24 cellular contexts compared by ENCODE assay signal in genomic region chr17:35618628-35619027, GRCh38. TPM values are rescaled to one million over a fixed set of nuclear protein-coding genes. Genes with fewer than 3 reads are reported as not detected.
DNase-seq lines count a peak whose midpoint lies in the region; ATAC-seq, FAIRE-seq and TF ChIP-seq lines count a peak whose summit lies in the region.
"Had no signal": no experiment of that assay in that cellular context is flagged by ENCODE, and none has a peak within 500 bp of the region (broad histone marks: within the 10 kb centered on the region; RNA-seq: fewer than 3 reads in every experiment).

No MANE protein-coding gene starts in this region.

- no peaks in the 10 kb centered on the region for H3K36me3 Mint-ChIP-seq in T-helper 17 cell (ENCODE audit: low read depth)

- no peaks in the 10 kb centered on the region for H3K27me3 ChIP-seq in gastrocnemius medialis

- TF ChIP-seq POLR2A in GM12891 (IDR thresholded peaks at IDR 0.05; ENCODE audit: low read depth, low read length) = no peak
- TF ChIP-seq POLR2A in gastrocnemius medialis (IDR thresholded peaks at IDR 0.05) = no peak

- intact Hi-C loops in gastrocnemius medialis (cut with DNase I; ENCODE audit: low total_unique reads) = loop anchor here (5.0 kb wide), 1 partner anchor 34 kb away; no protein-coding TSS in a partner anchor

- DNase-seq in GM12891 (ENCODE audit: insufficient read length, low spot score) (no peak), T-helper 17 cell (no peak), gastrocnemius medialis (no peak), COR-L47 (lab: John Stamatoyannopoulos, UW) (no peak), NCI-H510A (lab: John Stamatoyannopoulos, UW) (no peak), islet precursor cell (no peak)
- DNase-seq: C1 segment of cervical spinal cord; CD8-positive, alpha-beta T cell; DMS 273 treated with DMSO at 0.1 percent for 48 hours; GF-D8; Karpas-422; NCI-H1105 treated with DMSO at 0.1 percent for 48 hours; NCI-H146; NCI-H1930; NCI-H2107; NCI-H524 treated with DMSO at 0.1 percent for 48 hours; NCI-H82; NK-92 treated with Interleukin-12 subunit alpha and Interleukin-12 subunit beta, amount 100 ng/mL, for 24 hours; PC-3; SK-N-SH had no signal

- peaks cover 3% of the 10 kb centered on the region for H3K4me1 Mint-ChIP-seq in T-helper 17 cell

- no peak overlapping the region for H3K4me3 Mint-ChIP-seq in T-helper 17 cell
- H3K4me3 Mint-ChIP-seq: CD8-positive, alpha-beta T cell had no signal

- no peak for TF ChIP-seq CTCF in gastrocnemius medialis (IDR thresholded peaks at IDR 0.05 in 4 of 5, conservative IDR thresholded peaks at IDR 0.05 in 1 of 5)

- peak; percentile 55 for FAIRE-seq in GM12891 (lab: Jason Lieb, UNC)
- FAIRE-seq in islet of Langerhans (lab: Jason Lieb, UNC) = peak; percentile 13
- FAIRE-seq: A204.1 had no signal

- no peak overlapping the region for H3K4me3 ChIP-seq in gastrocnemius medialis

- in situ Hi-C loops in gastrocnemius medialis (cut with MboI; ENCODE audit: low sequenced_read_pairs in 4 of 4) = no loop called here

- H3K4me1 ChIP-seq in gastrocnemius medialis = peaks cover 57 to 72% of the 10 kb centered on the region in 2 donors

- H3K27ac ChIP-seq in gastrocnemius medialis = peak overlapping the region; percentile 71 to 83 (median 76)
- H3K27ac ChIP-seq: HL-60 had no signal

- H3K27me3 Mint-ChIP-seq in T-helper 17 cell = no peaks in the 10 kb centered on the region

- H3K9me3 ChIP-seq in T-helper 17 cell (ENCODE audit: control insufficient read depth, low read length, poor library complexity, severe bottlenecking) (no peaks in the 10 kb centered on the region), gastrocnemius medialis (no peaks in the 10 kb centered on the region)
- H3K9me3 ChIP-seq: SK-N-SH had no signal

- no peaks in the 10 kb centered on the region for H3K36me3 ChIP-seq in gastrocnemius medialis

- H3K27ac Mint-ChIP-seq in T-helper 17 cell = peak overlapping the region; percentile 32

- ATAC-seq in T-helper 17 cell = no peak
- ATAC-seq in gastrocnemius medialis = no peak
- ATAC-seq: CD8-positive, alpha-beta T cell; PC-3 had no signal

TF ChIP-seq in GM12891, 5 proteins besides CTCF, POLR2A, EP300 and RAD21:
- no peak for TF ChIP-seq POLR2AphosphoS5 (IDR thresholded peaks at IDR 0.05; ENCODE audit: low read depth, low read length)

RNA-seq across cellular contexts. Expression of gene AP2B1, which starts 31.5 kb away (rescaled TPM):
- polyA plus RNA-seq in GM12891 (2012; ENCODE audit: low read depth, missing spikeins) = 47.0 TPM
- total RNA-seq in T-helper 17 cell (100 to 1,000 TPM in 1 of 2 donors, 10 to 100 TPM in 1; 95.9 to 114 TPM), gastrocnemius medialis (10 to 100 TPM; 31.3 to 48.7 (median 38.1) TPM)

RNA-seq across cellular contexts. Expression of gene PEX12, which starts 40.3 kb away (rescaled TPM):
- 2.7 TPM for polyA plus RNA-seq in GM12891 (2012; ENCODE audit: low read depth, missing spikeins)
- total RNA-seq in T-helper 17 cell (1 to 10 TPM; 3.1 to 3.6 TPM), gastrocnemius medialis (10 to 100 TPM in 1 of 4 donors, 1 to 10 TPM in 3; 4.4 to 14.2 (median 6.2) TPM)

RNA-seq across cellular contexts. Expression of gene SLFN14, which starts 58.0 kb away (rescaled TPM):
- 0.05 TPM for polyA plus RNA-seq in GM12891 (2012; ENCODE audit: low read depth, missing spikeins)
- total RNA-seq in T-helper 17 cell (1 to 10 TPM in 1 of 2 donors, not detected in 1; 7.2 TPM), gastrocnemius medialis (not detected)
- total RNA-seq: CD8-positive, alpha-beta T cell; HT-29; PC-3 had no signal
- polyA plus RNA-seq: SK-N-SH had no signal
